9 cellular contexts compared by ENCODE assay signal in the genomic region with DNA sequence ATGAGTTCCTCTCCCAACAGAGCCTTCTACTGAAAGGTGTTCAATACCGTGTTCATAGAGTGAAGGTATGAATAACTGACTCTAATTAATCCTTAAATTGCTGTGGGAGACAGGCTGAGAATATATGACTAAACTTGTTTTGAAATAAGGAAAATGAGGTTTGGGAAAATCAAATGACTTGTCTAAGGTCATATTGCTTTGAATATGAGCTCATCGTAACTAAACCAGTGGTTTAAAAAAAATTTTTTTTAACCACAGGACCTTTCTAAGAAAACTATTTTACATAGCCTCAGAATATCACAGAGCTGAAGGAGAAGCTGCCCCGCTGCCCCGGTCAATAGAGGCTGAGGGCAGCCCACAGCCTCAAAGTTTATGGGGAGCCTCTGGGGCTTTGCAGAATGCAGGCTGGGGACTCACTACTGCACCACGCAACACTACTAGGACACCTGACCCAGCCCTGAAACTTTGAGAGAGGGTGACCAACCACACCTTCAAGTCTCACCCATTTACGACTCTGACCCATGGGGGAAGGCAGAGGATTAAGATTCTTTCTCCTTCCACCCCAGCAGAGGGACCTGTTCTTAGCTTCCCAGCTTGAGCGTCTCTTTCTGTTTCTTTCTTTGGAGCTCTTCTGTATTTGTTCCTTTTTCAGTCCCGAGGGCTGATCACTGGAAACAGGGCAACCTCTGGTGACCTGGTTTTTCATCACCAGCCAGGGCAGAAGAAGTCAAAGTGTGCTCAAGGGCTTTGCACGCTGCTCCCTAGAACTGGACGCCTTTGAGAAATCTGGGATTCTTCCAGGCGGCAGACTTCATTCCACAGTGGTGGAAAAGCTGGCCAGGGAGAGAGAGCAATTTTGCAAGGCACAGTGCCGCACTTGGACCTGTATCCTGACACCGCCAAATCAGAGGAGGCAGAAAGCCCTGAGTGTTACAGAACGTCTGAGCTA.
DNase-seq lines count a peak whose midpoint lies in the region; ATAC-seq, FAIRE-seq and TF ChIP-seq lines count a peak whose summit lies in the region.
"Had no signal": no experiment of that assay in that cellular context is flagged by ENCODE, and none has a peak within 500 bp of the region (broad histone marks: within the 10 kb centered on the region; RNA-seq: fewer than 3 reads in every experiment).

No MANE protein-coding gene starts in this region.

- H3K79me2 ChIP-seq in HCT116 (ENCODE audit: insufficient read depth, low read length) (no peaks in the 10 kb centered on the region), K562 (ENCODE audit: control insufficient read depth, insufficient read depth, low read length) (no peaks in the 10 kb centered on the region)

- H3K4me3 ChIP-seq in HCT116 (replicated peaks in 1 of 2; ENCODE audit: low read depth in 1 of 2, low read length in 2 of 2) = no peak overlapping the region
- H3K4me3 ChIP-seq in K562 = no peak overlapping the region
- no peak overlapping the region for H3K4me3 ChIP-seq in psoas muscle

- intact Hi-C loops in HCT116 (cut with micrococcal nuclease) (no loop called here), K562 (cut with micrococcal nuclease) (no loop called here), psoas muscle (cut with DNase I) (no loop called here)

- POLR2A ChIA-PET in HCT116 (lab: Charles Lee) = no interaction called here
- POLR2A ChIA-PET in K562 (lab: Yijun Ruan, JAX) = interaction anchor here (1.0 kb wide), 1 partner anchor 25 kb away, joined by 5 read pairs; no protein-coding TSS in a partner anchor
- POLR2A ChIA-PET in HEK293T (lab: Yijun Ruan, JAX) = no interaction called here

- H2AFZ ChIP-seq in HCT116 (ENCODE audit: low read depth, low read length, poor library complexity, severe bottlenecking) (no peak overlapping the region), K562 (ENCODE audit: low read depth, low read length) (no peak overlapping the region)

- no peaks in the 10 kb centered on the region for H3K9me2 ChIP-seq in HCT116 (ENCODE audit: insufficient read depth)

- H4K20me1 ChIP-seq in HCT116 (ENCODE audit: insufficient read depth) = no peaks in the 10 kb centered on the region; the same call in 1 of the 2 replicates
- no peaks in the 10 kb centered on the region for H4K20me1 ChIP-seq in K562 (replicated peaks; ENCODE audit: control insufficient read depth, insufficient read depth, low read length)

- H3K9me1 ChIP-seq in K562 (ENCODE audit: control insufficient read depth, insufficient read depth, low read length) = no peaks in the 10 kb centered on the region

- FAIRE-seq in K562 (lab: Jason Lieb, UNC) = no peak

- TF ChIP-seq RAD21 in HCT116 (IDR thresholded peaks at IDR 0.05; ENCODE audit: low read depth) = no peak
- no peak for TF ChIP-seq RAD21 in K562 (CRISPR knock-in tag; conservative IDR thresholded peaks at IDR 0.05 in 1 of 2, IDR thresholded peaks at IDR 0.05 in 1 of 2)

- TF ChIP-seq POLR2A in HCT116 (IDR thresholded peaks at IDR 0.05; ENCODE audit: borderline replicate concordance, extremely low read depth, insufficient read depth, insufficient read length) = no peak
- no peak for TF ChIP-seq POLR2A in K562 (conservative IDR thresholded peaks at IDR 0.05)

- BruUV-seq in HCT116 (replicated peaks; lab: Mats Ljungman, UMichigan) (no TSS peak), K562 (replicated peaks; lab: Mats Ljungman, UMichigan) (no TSS peak)

- H3K9ac ChIP-seq in HCT116 (ENCODE audit: low read length) (no peak overlapping the region), K562 (ENCODE audit: insufficient read depth in 1 of 2, low read depth in 2 of 2, low read length in 2 of 2) (no peak overlapping the region)

- RAD21 ChIA-PET in HCT116 (lab: Charles Lee; ENCODE audit: low non-redundant PET in 1 of 2, low total read pairs in 2 of 2, uncharacterized antibody in 2 of 2, unreplicated experiment in 2 of 2) = no interaction called here

- H3K27me3 ChIP-seq in HCT116 (ENCODE audit: insufficient read depth, low read length) = no peaks in the 10 kb centered on the region
- H3K27me3 ChIP-seq in K562 (ENCODE audit: control insufficient read depth in 2 of 2, insufficient read depth in 2 of 2, low read length in 2 of 2) = peaks cover 5 to 34% of the 10 kb centered on the region in 2 experiments; a peak in 3 of 5 replicates
- no peaks in the 10 kb centered on the region for H3K27me3 ChIP-seq in psoas muscle (ENCODE audit: insufficient read depth in 3 of 3, low read length in 2 of 3)

- H3K36me3 ChIP-seq in HCT116 (ENCODE audit: control insufficient read depth in 1 of 2, insufficient read depth in 2 of 2, low read length in 2 of 2) (no peaks in the 10 kb centered on the region), K562 (ENCODE audit: control insufficient read depth, insufficient read depth, low read length) (no peaks in the 10 kb centered on the region), psoas muscle (ENCODE audit: insufficient read depth in 1 of 2, low read depth in 1 of 2) (no peaks in the 10 kb centered on the region)

- H3K27ac ChIP-seq in HCT116 (ENCODE audit: low read depth, low read length) = no peak overlapping the region
- H3K27ac ChIP-seq in K562 (ENCODE audit: extremely low read depth, low read depth, low read length) = no peak overlapping the region
- peak overlapping the region; percentile 43 for H3K27ac ChIP-seq in psoas muscle

- in situ Hi-C loops in K562 (cut with MboI) = no loop called here

- H3K4me1 ChIP-seq in HCT116 (ENCODE audit: control insufficient read depth in 1 of 2, insufficient read depth in 2 of 2, low read length in 2 of 2) (peaks cover 20 to 36% of the 10 kb centered on the region in 2 experiments), K562 (replicated peaks in 1 of 2; ENCODE audit: control insufficient read depth in 2 of 2, insufficient read depth in 2 of 2, low read length in 2 of 2) (no peaks in the 10 kb centered on the region), psoas muscle (peaks cover 36% of the 10 kb centered on the region)

- TF ChIP-seq CTCF in HCT116 (IDR thresholded peaks at IDR 0.05 in 2 of 3, conservative IDR thresholded peaks at IDR 0.05 in 1 of 3; ENCODE audit: borderline replicate concordance in 1 of 3, insufficient read depth in 1 of 3, low read depth in 2 of 3, low read length in 2 of 3) = no peak
- no peak for TF ChIP-seq CTCF in K562 (IDR thresholded peaks at IDR 0.05 in 2 of 3, conservative IDR thresholded peaks at IDR 0.05 in 1 of 3; ENCODE audit: insufficient read depth in 2 of 3, low read depth in 1 of 3, low read length in 3 of 3)
- no peak for TF ChIP-seq CTCF in psoas muscle (IDR thresholded peaks at IDR 0.05)

- DNase-seq in HCT116 (ENCODE audit: low read depth, low spot score) (no peak), K562 (ENCODE audit: extremely low read depth in 1 of 4, low spot score in 3 of 4) (no peak), psoas muscle (peak; percentile 31 to 63), NCI-H1694 (lab: John Stamatoyannopoulos, UW) (no peak), HEK293T (ENCODE audit: extremely low spot score) (no peak)
- DNase-seq in stimulated activated naive CD4-positive, alpha-beta T cell treated with Interleukin-2 at 50 U/mL for 16 hours (lab: John Stamatoyannopoulos, UW) = no peak
- DNase-seq in activated CD8-positive, alpha-beta memory T cell treated with anti-CD3 and anti-CD28 coated beads for 24 hours = no peak
- DNase-seq: naive B cell had no signal

- H3K4me2 ChIP-seq in HCT116 (ENCODE audit: low read length) (no peak overlapping the region), K562 (ENCODE audit: insufficient read depth, low read length) (no peak overlapping the region)

- ATAC-seq in GM18511 (IDR thresholded peaks at IDR 0.05; ENCODE audit: unreplicated experiment) = peak; percentile 78
- ATAC-seq in HCT116 = peak; percentile 18; the same call in 1 of the 2 replicates
- peak; percentile 34; the same call in 2 of the 3 replicates for ATAC-seq in K562
- peak; percentile 55 to 75 (median 72) for ATAC-seq in psoas muscle

- TF ChIP-seq EP300 in K562 (IDR thresholded peaks at IDR 0.05; ENCODE audit: low read length) = no peak

- WGBS in K562 (ENCODE audit: insufficient coverage, low coverage, missing lambda C conversion rate) = 2% methylated on average over 14 of the region's 14 CpGs
- WGBS in psoas muscle, 3 donors = 41 to 53% (median 46%) methylated on average over 14 of the region's 14 CpGs

- CTCF ChIA-PET in HCT116 (lab: Charles Lee) = interaction anchor here (1.0 kb wide), 1 partner anchor 29 kb away, joined by 4 read pairs; no protein-coding TSS in a partner anchor
- CTCF ChIA-PET in K562 (lab: Yijun Ruan, JAX; ENCODE audit: low intra/inter-chr PET ratio) = no interaction called here
- CTCF ChIA-PET in HEK293T (lab: Yijun Ruan, JAX) = no interaction called here

- no peaks in the 10 kb centered on the region for H3K9me3 ChIP-seq in HCT116 (ENCODE audit: control insufficient read depth in 1 of 2, insufficient read depth in 1 of 2, low read depth in 1 of 2, low read length in 2 of 2)
- H3K9me3 ChIP-seq in K562 (replicated peaks; ENCODE audit: control insufficient read depth, insufficient read depth, low read depth, low read length) = no peaks in the 10 kb centered on the region
- H3K9me3 ChIP-seq in psoas muscle = no peaks in the 10 kb centered on the region

TF ChIP-seq in HCT116, 20 proteins besides CTCF, POLR2A, EP300 and RAD21 (continues in another document):
- TF ChIP-seq ELF1 (IDR thresholded peaks at IDR 0.05; ENCODE audit: borderline replicate concordance, low read depth) (no peak), EZH2 (IDR thresholded peaks at IDR 0.05) (no peak), CBX3 (IDR thresholded peaks at IDR 0.05; ENCODE audit: low read depth) (no peak), ZFX (IDR thresholded peaks at IDR 0.05) (no peak), TCF7L2 (IDR thresholded peaks at IDR 0.05; ENCODE audit: borderline replicate concordance, extremely low read depth, insufficient read depth, insufficient read length) (no peak), YY1 (IDR thresholded peaks at IDR 0.05; ENCODE audit: extremely low read depth, insufficient replicate concordance, low read depth, low read length) (no peak)

TF ChIP-seq in K562, 482 proteins besides CTCF, POLR2A, EP300 and RAD21:
- TF ChIP-seq SOX6 (IDR thresholded peaks at IDR 0.05) = no peak
- no peak for TF ChIP-seq SIN3A (IDR thresholded peaks at IDR 0.05; ENCODE audit: borderline replicate concordance in 2 of 2, control insufficient read depth in 1 of 2, low read depth in 2 of 2, low read length in 2 of 2)

TF ChIP-seq in HEK293T, 16 proteins besides CTCF, POLR2A, EP300 and RAD21 (continues in another document):
- TF ChIP-seq CTBP1 (IDR thresholded peaks at IDR 0.05; ENCODE audit: borderline replicate concordance) = no peak
- TF ChIP-seq SP1 (IDR thresholded peaks at IDR 0.05) = no peak
- TF ChIP-seq NFRKB (IDR thresholded peaks at IDR 0.05) = no peak
- TF ChIP-seq, protein P1, sequence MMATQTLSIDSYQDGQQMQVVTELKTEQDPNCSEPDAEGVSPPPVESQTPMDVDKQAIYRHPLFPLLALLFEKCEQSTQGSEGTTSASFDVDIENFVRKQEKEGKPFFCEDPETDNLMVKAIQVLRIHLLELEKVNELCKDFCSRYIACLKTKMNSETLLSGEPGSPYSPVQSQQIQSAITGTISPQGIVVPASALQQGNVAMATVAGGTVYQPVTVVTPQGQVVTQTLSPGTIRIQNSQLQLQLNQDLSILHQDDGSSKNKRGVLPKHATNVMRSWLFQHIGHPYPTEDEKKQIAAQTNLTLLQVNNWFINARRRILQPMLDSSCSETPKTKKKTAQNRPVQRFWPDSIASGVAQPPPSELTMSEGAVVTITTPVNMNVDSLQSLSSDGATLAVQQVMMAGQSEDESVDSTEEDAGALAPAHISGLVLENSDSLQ (IDR thresholded peaks at IDR 0.05) = no peak
- no peak for TF ChIP-seq ELF4 (IDR thresholded peaks at IDR 0.05)

Comparison
In these comparisons a context has a peak if more than half of its experiments do, and no peak if none do; other contexts are left out.
1. ATAC-seq: peak in every context shown above with its lines; median percentile 78 in GM18511; 72 in psoas muscle; 34 in K562; 18 in HCT116.
2. DNase-seq: peak in psoas muscle (2 of 2); none in HCT116 (single experiment), K562 (0 of 4), NCI-H1694 (single experiment), stimulated activated naive CD4-positive, alpha-beta T cell treated with Interleukin-2 at 50 U/mL for 16 hours (single experiment), HEK293T (single experiment) and activated CD8-positive, alpha-beta memory T cell treated with anti-CD3 and anti-CD28 coated beads for 24 hours (single experiment).